In the genomic region with DNA sequence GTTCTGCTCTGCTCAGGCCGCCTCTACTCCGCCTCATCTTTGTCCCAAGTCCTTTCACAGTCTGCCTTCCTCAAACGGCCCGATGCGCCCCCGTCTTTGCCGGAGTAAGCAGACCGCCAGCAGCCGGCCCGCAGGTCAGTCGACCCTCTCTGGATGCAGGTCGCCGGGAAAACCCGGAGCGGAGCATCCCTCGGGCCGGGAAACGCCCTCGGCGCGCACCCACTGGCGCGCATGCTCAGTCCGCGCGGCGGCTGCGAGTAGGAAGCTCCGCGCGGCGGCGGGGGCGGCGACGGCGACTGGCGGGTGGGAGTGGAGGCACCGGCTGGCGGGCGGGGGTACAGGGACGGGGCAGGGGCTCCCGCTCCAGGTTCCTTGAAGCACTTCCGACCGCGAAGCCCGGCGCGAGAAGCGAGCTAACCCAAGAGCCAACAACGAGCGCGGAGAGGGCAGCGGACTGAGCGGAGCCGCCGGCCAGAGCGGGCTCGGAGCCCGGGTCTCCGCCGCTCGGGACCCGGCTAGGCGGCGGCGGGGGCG, we compare ENCODE assay signal across 1 cellular context.
A peak's percentile ranks its signal among the peaks of the same experiment; 100 is the strongest.
TF ChIP-seq lines count a peak whose summit lies in the region.

Gene LRRC1 (plus strand): TSS at position 286 of the 534 bp plus-strand sequence. CDS start 252 bp downstream, outside the sequence.

TF ChIP-seq in HepG2, 621 proteins besides CTCF, POLR2A, EP300 and RAD21 (continued from another document and continues in another):
- TF ChIP-seq ZNF558 (CRISPR knock-in tag; IDR thresholded peaks at IDR 0.05; ENCODE audit: borderline replicate concordance): peak; percentile 83; the same call in 1 of the 2 replicates
- 0 out of 2 replicates have a peak, but pooled peaks have one; percentile 10 for TF ChIP-seq E2F2 (CRISPR knock-in tag; IDR thresholded peaks at IDR 0.05; ENCODE audit: borderline replicate concordance)
- TF ChIP-seq SSRP1 (CRISPR knock-in tag; IDR thresholded peaks at IDR 0.05): no peak
- no peak for TF ChIP-seq ZNF510 (CRISPR knock-in tag; IDR thresholded peaks at IDR 0.05; ENCODE audit: low read depth)
- peak; percentile 12; the same call in 1 of the 2 replicates for TF ChIP-seq TEAD2 (CRISPR knock-in tag; IDR thresholded peaks at IDR 0.05)
- TF ChIP-seq ZNF792 (CRISPR knock-in tag; IDR thresholded peaks at IDR 0.05): no peak
- no peak for TF ChIP-seq MXD4 (CRISPR knock-in tag; IDR thresholded peaks at IDR 0.05)
- TF ChIP-seq NR0B2 (CRISPR knock-in tag; IDR thresholded peaks at IDR 0.05): peak; percentile 52; the same call in 1 of the 2 replicates
- TF ChIP-seq KLF16 (CRISPR knock-in tag; IDR thresholded peaks at IDR 0.05): peak in 1 of 2 experiments; percentile 91; a peak in 2 of 4 replicates
- 0 out of 2 replicates have a peak, but pooled peaks have one; percentile 7 for TF ChIP-seq WIZ (CRISPR knock-in tag; IDR thresholded peaks at IDR 0.05)
- peak; percentile 98 for TF ChIP-seq NR2C2 (CRISPR knock-in tag; IDR thresholded peaks at IDR 0.05; ENCODE audit: borderline replicate concordance)
- no peak for TF ChIP-seq ZNF44 (CRISPR knock-in tag; IDR thresholded peaks at IDR 0.05)
- no peak for TF ChIP-seq ATF7 (IDR thresholded peaks at IDR 0.05)
- TF ChIP-seq ATF7 (CRISPR knock-in tag; IDR thresholded peaks at IDR 0.05): no peak; the same call in 1 of the 2 replicates
- TF ChIP-seq, protein P1, sequence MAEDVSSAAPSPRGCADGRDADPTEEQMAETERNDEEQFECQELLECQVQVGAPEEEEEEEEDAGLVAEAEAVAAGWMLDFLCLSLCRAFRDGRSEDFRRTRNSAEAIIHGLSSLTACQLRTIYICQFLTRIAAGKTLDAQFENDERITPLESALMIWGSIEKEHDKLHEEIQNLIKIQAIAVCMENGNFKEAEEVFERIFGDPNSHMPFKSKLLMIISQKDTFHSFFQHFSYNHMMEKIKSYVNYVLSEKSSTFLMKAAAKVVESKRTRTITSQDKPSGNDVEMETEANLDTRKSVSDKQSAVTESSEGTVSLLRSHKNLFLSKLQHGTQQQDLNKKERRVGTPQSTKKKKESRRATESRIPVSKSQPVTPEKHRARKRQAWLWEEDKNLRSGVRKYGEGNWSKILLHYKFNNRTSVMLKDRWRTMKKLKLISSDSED (CRISPR knock-in tag; IDR thresholded peaks at IDR 0.05): no peak
- TF ChIP-seq, protein P2, sequence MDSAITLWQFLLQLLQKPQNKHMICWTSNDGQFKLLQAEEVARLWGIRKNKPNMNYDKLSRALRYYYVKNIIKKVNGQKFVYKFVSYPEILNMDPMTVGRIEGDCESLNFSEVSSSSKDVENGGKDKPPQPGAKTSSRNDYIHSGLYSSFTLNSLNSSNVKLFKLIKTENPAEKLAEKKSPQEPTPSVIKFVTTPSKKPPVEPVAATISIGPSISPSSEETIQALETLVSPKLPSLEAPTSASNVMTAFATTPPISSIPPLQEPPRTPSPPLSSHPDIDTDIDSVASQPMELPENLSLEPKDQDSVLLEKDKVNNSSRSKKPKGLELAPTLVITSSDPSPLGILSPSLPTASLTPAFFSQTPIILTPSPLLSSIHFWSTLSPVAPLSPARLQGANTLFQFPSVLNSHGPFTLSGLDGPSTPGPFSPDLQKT (CRISPR knock-in tag; IDR thresholded peaks at IDR 0.05; ENCODE audit: borderline replicate concordance): no peak
- peak; percentile 55; the same call in 1 of the 2 replicates for TF ChIP-seq HNRNPUL1 (IDR thresholded peaks at IDR 0.05; ENCODE audit: low read depth, low read length)
- TF ChIP-seq ZNF572 (CRISPR knock-in tag; IDR thresholded peaks at IDR 0.05): no peak
- TF ChIP-seq, protein P3, sequence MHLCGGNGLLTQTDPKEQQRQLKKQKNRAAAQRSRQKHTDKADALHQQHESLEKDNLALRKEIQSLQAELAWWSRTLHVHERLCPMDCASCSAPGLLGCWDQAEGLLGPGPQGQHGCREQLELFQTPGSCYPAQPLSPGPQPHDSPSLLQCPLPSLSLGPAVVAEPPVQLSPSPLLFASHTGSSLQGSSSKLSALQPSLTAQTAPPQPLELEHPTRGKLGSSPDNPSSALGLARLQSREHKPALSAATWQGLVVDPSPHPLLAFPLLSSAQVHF (CRISPR knock-in tag; IDR thresholded peaks at IDR 0.05): peak; percentile 93
- no peak for TF ChIP-seq EHMT2 (IDR thresholded peaks at IDR 0.05; ENCODE audit: borderline replicate concordance, low read depth, low read length)
- peak; percentile 45; the same call in 1 of the 2 replicates for TF ChIP-seq U2AF2 (IDR thresholded peaks at IDR 0.05; ENCODE audit: low read depth, low read length)
- TF ChIP-seq, protein P4, sequence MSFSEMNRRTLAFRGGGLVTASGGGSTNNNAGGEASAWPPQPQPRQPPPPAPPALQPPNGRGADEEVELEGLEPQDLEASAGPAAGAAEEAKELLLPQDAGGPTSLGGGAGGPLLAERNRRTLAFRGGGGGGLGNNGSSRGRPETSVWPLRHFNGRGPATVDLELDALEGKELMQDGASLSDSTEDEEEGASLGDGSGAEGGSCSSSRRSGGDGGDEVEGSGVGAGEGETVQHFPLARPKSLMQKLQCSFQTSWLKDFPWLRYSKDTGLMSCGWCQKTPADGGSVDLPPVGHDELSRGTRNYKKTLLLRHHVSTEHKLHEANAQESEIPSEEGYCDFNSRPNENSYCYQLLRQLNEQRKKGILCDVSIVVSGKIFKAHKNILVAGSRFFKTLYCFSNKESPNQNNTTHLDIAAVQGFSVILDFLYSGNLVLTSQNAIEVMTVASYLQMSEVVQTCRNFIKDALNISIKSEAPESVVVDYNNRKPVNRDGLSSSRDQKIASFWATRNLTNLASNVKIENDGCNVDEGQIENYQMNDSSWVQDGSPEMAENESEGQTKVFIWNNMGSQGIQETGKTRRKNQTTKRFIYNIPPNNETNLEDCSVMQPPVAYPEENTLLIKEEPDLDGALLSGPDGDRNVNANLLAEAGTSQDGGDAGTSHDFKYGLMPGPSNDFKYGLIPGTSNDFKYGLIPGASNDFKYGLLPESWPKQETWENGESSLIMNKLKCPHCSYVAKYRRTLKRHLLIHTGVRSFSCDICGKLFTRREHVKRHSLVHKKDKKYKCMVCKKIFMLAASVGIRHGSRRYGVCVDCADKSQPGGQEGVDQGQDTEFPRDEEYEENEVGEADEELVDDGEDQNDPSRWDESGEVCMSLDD (CRISPR knock-in tag; IDR thresholded peaks at IDR 0.05; ENCODE audit: borderline replicate concordance): 0 out of 2 replicates have a peak, but pooled peaks have one; percentile 27
- peak; percentile 20 for TF ChIP-seq HMG20A (CRISPR knock-in tag; IDR thresholded peaks at IDR 0.05; ENCODE audit: borderline replicate concordance)
- TF ChIP-seq SKI (IDR thresholded peaks at IDR 0.05; ENCODE audit: partially characterized antibody): peak; percentile 75
- TF ChIP-seq NR2F2 (IDR thresholded peaks at IDR 0.05; ENCODE audit: borderline replicate concordance, low read depth): no peak; the same call in 1 of the 2 replicates
- TF ChIP-seq, protein P5, sequence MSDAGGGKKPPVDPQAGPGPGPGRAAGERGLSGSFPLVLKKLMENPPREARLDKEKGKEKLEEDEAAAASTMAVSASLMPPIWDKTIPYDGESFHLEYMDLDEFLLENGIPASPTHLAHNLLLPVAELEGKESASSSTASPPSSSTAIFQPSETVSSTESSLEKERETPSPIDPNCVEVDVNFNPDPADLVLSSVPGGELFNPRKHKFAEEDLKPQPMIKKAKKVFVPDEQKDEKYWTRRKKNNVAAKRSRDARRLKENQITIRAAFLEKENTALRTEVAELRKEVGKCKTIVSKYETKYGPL (CRISPR knock-in tag; IDR thresholded peaks at IDR 0.05): 0 out of 2 replicates have a peak, but pooled peaks have one; percentile 17
- TF ChIP-seq AKAP8 (CRISPR knock-in tag; IDR thresholded peaks at IDR 0.05): no peak
- TF ChIP-seq HIC2 (CRISPR knock-in tag; IDR thresholded peaks at IDR 0.05; ENCODE audit: low read depth): no peak
- no peak for TF ChIP-seq ZNF24 (IDR thresholded peaks at IDR 0.05)
- TF ChIP-seq ZBTB1 (CRISPR knock-in tag; IDR thresholded peaks at IDR 0.05; ENCODE audit: borderline replicate concordance): no peak
- no peak for TF ChIP-seq ATRX (CRISPR knock-in tag; IDR thresholded peaks at IDR 0.05; ENCODE audit: borderline replicate concordance)
- TF ChIP-seq, protein P6, sequence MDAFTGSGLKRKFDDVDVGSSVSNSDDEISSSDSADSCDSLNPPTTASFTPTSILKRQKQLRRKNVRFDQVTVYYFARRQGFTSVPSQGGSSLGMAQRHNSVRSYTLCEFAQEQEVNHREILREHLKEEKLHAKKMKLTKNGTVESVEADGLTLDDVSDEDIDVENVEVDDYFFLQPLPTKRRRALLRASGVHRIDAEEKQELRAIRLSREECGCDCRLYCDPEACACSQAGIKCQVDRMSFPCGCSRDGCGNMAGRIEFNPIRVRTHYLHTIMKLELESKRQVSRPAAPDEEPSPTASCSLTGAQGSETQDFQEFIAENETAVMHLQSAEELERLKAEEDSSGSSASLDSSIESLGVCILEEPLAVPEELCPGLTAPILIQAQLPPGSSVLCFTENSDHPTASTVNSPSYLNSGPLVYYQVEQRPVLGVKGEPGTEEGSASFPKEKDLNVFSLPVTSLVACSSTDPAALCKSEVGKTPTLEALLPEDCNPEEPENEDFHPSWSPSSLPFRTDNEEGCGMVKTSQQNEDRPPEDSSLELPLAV (CRISPR knock-in tag; conservative IDR thresholded peaks at IDR 0.05; ENCODE audit: low read depth): 0 out of 2 replicates have a peak, but pooled peaks have one; percentile 75
- no peak; the same call in 1 of the 2 replicates for TF ChIP-seq CREBL2 (CRISPR knock-in tag; IDR thresholded peaks at IDR 0.05; ENCODE audit: borderline replicate concordance)
- no peak for TF ChIP-seq ZNF460 (CRISPR knock-in tag; IDR thresholded peaks at IDR 0.05; ENCODE audit: borderline replicate concordance)
- no peak; the same call in 1 of the 2 replicates for TF ChIP-seq SMYD3 (CRISPR knock-in tag; IDR thresholded peaks at IDR 0.05)
- TF ChIP-seq ZNF83 (CRISPR knock-in tag; IDR thresholded peaks at IDR 0.05; ENCODE audit: borderline replicate concordance): no peak
- no peak for TF ChIP-seq RORA (CRISPR knock-in tag; IDR thresholded peaks at IDR 0.05)
- TF ChIP-seq IKZF4 (CRISPR knock-in tag; IDR thresholded peaks at IDR 0.05; ENCODE audit: borderline replicate concordance, low read depth, not compliant biosample characterization): no peak
- TF ChIP-seq SKIL (CRISPR knock-in tag; IDR thresholded peaks at IDR 0.05; ENCODE audit: borderline replicate concordance): peak; percentile 78; the same call in 1 of the 2 replicates
- no peak for TF ChIP-seq EZH2 (conservative IDR thresholded peaks at IDR 0.05; ENCODE audit: low read depth, low read length)
- 0 out of 2 replicates have a peak, but pooled peaks have one; percentile 67 for TF ChIP-seq KLF6 (CRISPR knock-in tag; IDR thresholded peaks at IDR 0.05)
- 0 out of 2 replicates have a peak, but pooled peaks have one; percentile 61 for TF ChIP-seq ZNF790 (CRISPR knock-in tag; IDR thresholded peaks at IDR 0.05; ENCODE audit: borderline replicate concordance)
- TF ChIP-seq ZNF274 (CRISPR knock-in tag; IDR thresholded peaks at IDR 0.05): peak; percentile 55; the same call in 1 of the 2 replicates
- TF ChIP-seq PRPF4 (IDR thresholded peaks at IDR 0.05; ENCODE audit: low read depth, low read length, poor library complexity, severe bottlenecking): no peak
